Comparison of ENCODE assay signal across 9 cellular contexts in the genomic region with DNA sequence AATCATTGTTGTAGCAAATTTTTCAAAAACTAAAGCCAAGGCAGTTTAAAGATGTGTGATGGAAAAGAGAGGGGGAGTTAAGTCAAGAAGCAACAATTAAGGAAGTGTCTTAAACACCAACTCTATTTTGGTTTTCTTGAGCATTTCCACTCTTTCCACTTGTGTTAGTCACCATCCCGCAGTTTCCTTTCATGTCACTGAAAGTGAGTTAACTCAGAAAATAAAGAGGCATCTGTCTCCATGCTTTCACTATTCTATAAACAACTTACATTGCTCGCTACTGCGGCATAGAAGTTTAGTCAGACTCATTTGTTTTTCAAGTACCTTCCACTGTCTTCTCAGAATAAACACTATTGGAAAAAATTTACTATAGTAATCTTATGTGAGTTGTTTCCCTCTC.
DNase-seq lines count a peak whose midpoint lies in the region; ATAC-seq and TF ChIP-seq lines count a peak whose summit lies in the region.
"Had no signal": no experiment of that assay in that cellular context is flagged by ENCODE, and none has a peak within 500 bp of the region (broad histone marks: within the 10 kb centered on the region; RNA-seq: fewer than 3 reads in every experiment).

No MANE protein-coding gene starts in this region.

- no peak for TF ChIP-seq CTCF in tibial nerve (IDR thresholded peaks at IDR 0.05)

- WGBS in tibial nerve, 2 donors: 29 to 39% methylated on average over 3 of the region's 3 CpGs

- H3K4me2 ChIP-seq in BLaER1 treated with 17β-estradiol and CSF1 and Interleukin-3, amounts not matched to agents 10 nM and 100 nM: peak overlapping the region; percentile 39 to 87 (median 60); a peak in 20 of 22 replicates
- H3K4me2 ChIP-seq: KMS-11 had no signal

- no peak for TF ChIP-seq EP300 in tibial nerve (IDR thresholded peaks at IDR 0.05)

- peak overlapping the region; percentile 15 to 82 (median 70); a peak in 21 of 22 replicates for H3K27ac ChIP-seq in BLaER1 treated with 17β-estradiol and CSF1 and Interleukin-3, amounts not matched to agents 10 nM and 100 nM
- H3K27ac ChIP-seq in tibial nerve: no peak overlapping the region
- H3K27ac ChIP-seq: KMS-11 had no signal

- H3K4me3 ChIP-seq in BLaER1 treated with 17β-estradiol and CSF1 and Interleukin-3, amounts not matched to agents 10 nM and 100 nM: peak overlapping the region in 3 of 10 experiments; percentile 12 to 43 (median 42); a peak in 4 of 20 replicates
- H3K4me3 ChIP-seq in tibial nerve: no peak overlapping the region

- H4K20me1 ChIP-seq in BLaER1 treated with 17β-estradiol and CSF1 and Interleukin-3, amounts not matched to agents 10 nM and 100 nM: no peaks in the 10 kb centered on the region

- DNase-seq in Kasumi-1 (lab: John Stamatoyannopoulos, UW): peak; percentile 90 to 93
- peak; percentile 52 for DNase-seq in dedifferentiated amniotic fluid mesenchymal stem cell (ENCODE audit: extremely low spot score)
- no peak for DNase-seq in HuH-7.5 (ENCODE audit: low spot score)
- DNase-seq in activated T-cell treated with anti-CD3 and anti-CD28 coated beads for 4 hours: no peak
- DNase-seq in tibial nerve (ENCODE audit: low spot score in 2 of 2): no peak
- DNase-seq in hippocampal formation (lab: John Stamatoyannopoulos, UW): no peak

- TF ChIP-seq POLR2A in tibial nerve (IDR thresholded peaks at IDR 0.05): no peak

- peak; percentile 35 for ATAC-seq in GM21390 (IDR thresholded peaks at IDR 0.05; ENCODE audit: unreplicated experiment)

- H3K4me1 ChIP-seq in BLaER1 treated with 17β-estradiol and CSF1 and Interleukin-3, amounts not matched to agents 10 nM and 100 nM: peaks cover 15 to 41% (median 30%) of the 10 kb centered on the region in 10 experiments
- no peaks in the 10 kb centered on the region for H3K4me1 ChIP-seq in tibial nerve

- no peaks in the 10 kb centered on the region for H3K9me3 ChIP-seq in BLaER1 treated with 17β-estradiol and CSF1 and Interleukin-3, amounts not matched to agents 10 nM and 100 nM (replicated peaks in 1 of 11)
- H3K9me3 ChIP-seq in tibial nerve: no peaks in the 10 kb centered on the region

- no peaks in the 10 kb centered on the region for H3K36me3 ChIP-seq in BLaER1 treated with 17β-estradiol and CSF1 and Interleukin-3, amounts not matched to agents 10 nM and 100 nM
- no peaks in the 10 kb centered on the region for H3K36me3 ChIP-seq in tibial nerve

- H3K27me3 ChIP-seq in BLaER1 treated with 17β-estradiol and CSF1 and Interleukin-3, amounts not matched to agents 10 nM and 100 nM: no peaks in the 10 kb centered on the region
- no peaks in the 10 kb centered on the region for H3K27me3 ChIP-seq in tibial nerve

- H3K9ac ChIP-seq in BLaER1 treated with 17β-estradiol and CSF1 and Interleukin-3, amounts not matched to agents 10 nM and 100 nM: peak overlapping the region in 9 of 11 experiments; percentile 3 to 64 (median 46); a peak in 12 of 22 replicates
- H3K9ac ChIP-seq: KMS-11 had no signal

Comparison
In these comparisons a context has a peak if more than half of its experiments do, and no peak if none do; other contexts are left out.
1. H3K27ac ChIP-seq: peak in BLaER1 treated with 17β-estradiol and CSF1 and Interleukin-3, amounts not matched to agents 10 nM and 100 nM (11 of 11); none in tibial nerve (0 of 4).
2. DNase-seq: peak in Kasumi-1 (2 of 2) and dedifferentiated amniotic fluid mesenchymal stem cell (single experiment); none in HuH-7.5 (single experiment), activated T-cell treated with anti-CD3 and anti-CD28 coated beads for 4 hours (single experiment), tibial nerve (0 of 2) and hippocampal formation (0 of 2).